Comparison of ENCODE assay signal across 18 cellular contexts in genomic region chr18:58727776-58728500, GRCh38. TPM values are rescaled to one million over a fixed set of nuclear protein-coding genes. Genes with fewer than 3 reads are reported as not detected.
A peak's percentile ranks its signal among the peaks of the same experiment; 100 is the strongest.
DNase-seq lines count a peak whose midpoint lies in the region; ATAC-seq and TF ChIP-seq lines count a peak whose summit lies in the region.
"Had no signal": no experiment of that assay in that cellular context is flagged by ENCODE, and none has a peak within 500 bp of the region (broad histone marks: within the 10 kb centered on the region; RNA-seq: fewer than 3 reads in every experiment).

No MANE protein-coding gene starts in this region.

- POLR2A ChIA-PET in A673 (lab: Charles Lee; ENCODE audit: low non-redundant PET): no interaction called here

- H3K4me3 ChIP-seq in A673 (ENCODE audit: low read depth, low read length, poor library complexity, severe bottlenecking) (no peak overlapping the region), astrocyte of the spinal cord (ENCODE audit: low read depth, low read length) (no peak overlapping the region), left ventricle myocardium inferior (no peak overlapping the region)
- H3K4me3 ChIP-seq: GM12878, mucosa of descending colon, skin epidermis, thoracic aorta had no signal

- ATAC-seq in HG03520 (IDR thresholded peaks at IDR 0.05; ENCODE audit: unreplicated experiment): no peak
- ATAC-seq: activated T-cell treated with anti-CD3 and anti-CD28 coated beads, Interleukin-2, amount 50 U/mL, for 4 hours; GM12878; mucosa of descending colon had no signal

- intact Hi-C loops in A673 (cut with micrococcal nuclease; ENCODE audit: unreplicated experiment): no loop called here
- intact Hi-C loops in left ventricle myocardium inferior (cut with micrococcal nuclease): no loop called here

- H3K4me1 ChIP-seq in A673 (ENCODE audit: insufficient read depth, low read length, poor library complexity, severe bottlenecking) (no peaks in the 10 kb centered on the region), left ventricle myocardium inferior (peaks cover 14% of the 10 kb centered on the region)
- H3K4me1 ChIP-seq: Caco-2 had no signal

- H3K27ac ChIP-seq in A673 (ENCODE audit: low read depth, low read length, poor library complexity, severe bottlenecking) (no peak overlapping the region), left ventricle myocardium inferior (replicated peaks) (no peak overlapping the region)
- H3K27ac ChIP-seq: skin epidermis, thoracic aorta had no signal

- H3K27me3 ChIP-seq in A673 (replicated peaks; ENCODE audit: insufficient read depth, low read depth, low read length, poor library complexity) (no peaks in the 10 kb centered on the region), left ventricle myocardium inferior (ENCODE audit: low read depth) (no peaks in the 10 kb centered on the region)

- BruUV-seq in A673 (replicated peaks; lab: Mats Ljungman, UMichigan): no TSS peak

- in situ Hi-C loops in G401 (cut with HindIII; ENCODE audit: low sequenced_read_pairs) (no loop called here), astrocyte of the spinal cord (cut with HindIII; ENCODE audit: low sequenced_read_pairs) (no loop called here)

- DNase-seq in A673 (ENCODE audit: low spot score) (peak; percentile 45), G401 (ENCODE audit: low spot score) (peak; percentile 19), astrocyte of the spinal cord (ENCODE audit: low read depth, low spot score) (peak; percentile 34), left ventricle myocardium inferior (peak; percentile 23), occipital lobe (lab: John Stamatoyannopoulos, UW) (no peak), SW 1271 (lab: John Stamatoyannopoulos, UW) (no peak)
- DNase-seq in NK-92 treated with Interleukin-12 subunit alpha and Interleukin-12 subunit beta, amount 100 ng/mL, for 24 hours (lab: John Stamatoyannopoulos, UW): no peak
- DNase-seq: activated CD4-positive, alpha-beta memory T cell treated with anti-CD3 and anti-CD28 coated beads, Interleukin-2, amount 10 ng/mL, durations not matched to agents 7 days and 5 days; activated T-cell treated with anti-CD3 and anti-CD28 coated beads, Interleukin-2, amount 50 U/mL, for 4 hours; amniotic stem cell; Caco-2; hippocampal formation; mucosa of descending colon; NCI-H1105 had no signal

- TF ChIP-seq CTCF in A673 (conservative IDR thresholded peaks at IDR 0.05; ENCODE audit: low read depth, low read length) (no peak), astrocyte of the spinal cord (IDR thresholded peaks at IDR 0.05; ENCODE audit: low read depth, low read length) (no peak), left ventricle myocardium inferior (IDR thresholded peaks at IDR 0.05; ENCODE audit: borderline replicate concordance) (no peak)

- H3K36me3 ChIP-seq in A673 (ENCODE audit: insufficient read depth, low read length, poor library complexity, severe bottlenecking) (no peaks in the 10 kb centered on the region), left ventricle myocardium inferior (peaks cover 18% of the 10 kb centered on the region)
- H3K36me3 ChIP-seq: thoracic aorta had no signal

- CTCF ChIA-PET in A673 (lab: Charles Lee): no interaction called here

- H3K9me3 ChIP-seq in A673 (ENCODE audit: low read depth, low read length, poor library complexity, severe bottlenecking): no peaks in the 10 kb centered on the region
- no peaks in the 10 kb centered on the region for H3K9me3 ChIP-seq in left ventricle myocardium inferior (replicated peaks)
- H3K9me3 ChIP-seq: Caco-2, mucosa of descending colon, thoracic aorta had no signal

RNA-seq across cellular contexts. Expression of gene MALT1, which starts 56.7 kb away (rescaled TPM):
- total RNA-seq in A673 (2021) (23.0 and 24.4 TPM in 2 replicates), left ventricle myocardium inferior (8.6 TPM), occipital lobe (25.4 TPM)
- 9.8 and 10.8 TPM in 2 replicates for total RNA-seq in G401 (2014; rRNA removed; shearing (Covaris generic))

Comparison
In these comparisons a context has a peak if more than half of its experiments do, and no peak if none do; other contexts are left out.
1. DNase-seq: peak in A673 (single experiment), G401 (single experiment), astrocyte of the spinal cord (single experiment) and left ventricle myocardium inferior (single experiment); none in occipital lobe (single experiment), NK-92 treated with Interleukin-12 subunit alpha and Interleukin-12 subunit beta, amount 100 ng/mL, for 24 hours (single experiment) and SW 1271 (0 of 2).